In genomic region chr12:81209808-81210225, GRCh38 we compare ENCODE assay signal across 8 cellular contexts.
A peak's percentile ranks its signal among the peaks of the same experiment; 100 is the strongest.
DNase-seq lines count a peak whose midpoint lies in the region; ATAC-seq and TF ChIP-seq lines count a peak whose summit lies in the region.
"Not testable (repeated sequence)": the region's sequence is repeated elsewhere in the genome, so short reads cannot be mapped to it uniquely, and the experiment has no call there.

No MANE protein-coding gene starts in this region.

- not testable (repeated sequence) for H3K36me3 ChIP-seq in mammary epithelial cell (ENCODE audit: insufficient read depth, low read length); liver (ENCODE audit: control insufficient read depth in 4 of 4, insufficient read depth in 3 of 4, low read depth in 1 of 4, low read length in 3 of 4)

- not testable (repeated sequence) for BruUV-seq in Calu3 (replicated peaks; lab: Mats Ljungman, UMichigan); mammary epithelial cell (replicated peaks; lab: Mats Ljungman, UMichigan)

- not testable (repeated sequence) for H3K9ac ChIP-seq in mammary epithelial cell (ENCODE audit: insufficient read depth, low read length); liver (ENCODE audit: low read depth in 1 of 2, low read length in 2 of 2)

- not testable (repeated sequence) for H3K27me3 Mint-ChIP-seq in Calu3 (ENCODE audit: unreplicated experiment); HFFc6 (ENCODE audit: insufficient read depth)

- not testable (repeated sequence) for TF ChIP-seq RAD21 in liver (IDR thresholded peaks at IDR 0.05)

- not testable (repeated sequence) for H4K20me1 ChIP-seq in mammary epithelial cell (ENCODE audit: insufficient read depth, low read length)

- peak; percentile 92 for ATAC-seq in foreskin keratinocyte

- H2AFZ ChIP-seq in mammary epithelial cell (ENCODE audit: low read depth, low read length) = not testable (repeated sequence)

- H3K79me2 ChIP-seq in mammary epithelial cell (ENCODE audit: insufficient read depth, low read length) = not testable (repeated sequence)

- not testable (repeated sequence) for H3K27ac ChIP-seq in mammary epithelial cell (ENCODE audit: insufficient read depth, low read depth, low read length); foreskin keratinocyte; liver (ENCODE audit: low read depth in 1 of 2, low read length in 2 of 2)

- H3K27ac Mint-ChIP-seq in Calu3 (ENCODE audit: unreplicated experiment); HFFc6: not testable (repeated sequence)

- not testable (repeated sequence) for H3K4me3 Mint-ChIP-seq in Calu3 (ENCODE audit: low read depth, unreplicated experiment); HFFc6

- H3K4me3 ChIP-seq in mammary epithelial cell (replicated peaks in 1 of 3; ENCODE audit: insufficient read depth in 1 of 3, low read depth in 2 of 3, low read length in 3 of 3); liver (ENCODE audit: low read depth in 1 of 3, low read length in 3 of 3): not testable (repeated sequence)

- CTCF ChIA-PET in Calu3 (lab: Charles Lee); mammary epithelial cell (lab: Charles Lee; ENCODE audit: low non-redundant PET): not testable (repeated sequence)

- not testable (repeated sequence) for H3K36me3 Mint-ChIP-seq in Calu3 (ENCODE audit: insufficient read depth, unreplicated experiment); HFFc6 (ENCODE audit: low read depth)

- in situ Hi-C loops in mammary epithelial cell (cut with MboI; ENCODE audit: low sequenced_read_pairs in 2 of 2) = not testable (repeated sequence)

- dilution Hi-C loops in mammary epithelial cell (cut with HindIII; ENCODE audit: low sequenced_read_pairs) = not testable (repeated sequence)

- not testable (repeated sequence) for H3K4me1 ChIP-seq in mammary epithelial cell (ENCODE audit: insufficient read depth, low read length); foreskin keratinocyte; liver (ENCODE audit: control insufficient read depth in 4 of 4, insufficient read depth in 4 of 4, low read length in 3 of 4)

- not testable (repeated sequence) for H3K27me3 ChIP-seq in mammary epithelial cell (ENCODE audit: insufficient read depth, low read length); foreskin keratinocyte; liver (ENCODE audit: control insufficient read depth in 4 of 4, insufficient read depth in 4 of 4, low read length in 3 of 4)

- DNase-seq in Calu3 (peak; percentile 14), HFFc6 (peak; percentile 38), NCI-H2081 treated with DMSO at 0.1 percent for 48 hours (lab: John Stamatoyannopoulos, UW) (peak; percentile 76), SHP77 (lab: John Stamatoyannopoulos, UW) (peak; percentile 63 to 65), mammary epithelial cell (peak; percentile 65), foreskin keratinocyte (peak; percentile 35 to 68), smooth muscle cell of the brain vasculature (ENCODE audit: low read depth, low spot score) (peak; percentile 12)

- WGBS in mammary epithelial cell (ENCODE audit: low coverage, missing lambda C conversion rate) = 88% methylated on average over 2 of the region's 2 CpGs
- WGBS in liver = 89% methylated on average over 2 of the region's 2 CpGs

- not testable (repeated sequence) for TF ChIP-seq CTCF in Calu3 (IDR thresholded peaks at IDR 0.05; ENCODE audit: unreplicated experiment); HFFc6 (IDR thresholded peaks at IDR 0.05); mammary epithelial cell (conservative IDR thresholded peaks at IDR 0.05 in 1 of 2, IDR thresholded peaks at IDR 0.05 in 1 of 2; ENCODE audit: extremely low read depth in 1 of 2, insufficient read depth in 1 of 2, low read depth in 1 of 2, low read length in 2 of 2); foreskin keratinocyte (conservative IDR thresholded peaks at IDR 0.05); liver (IDR thresholded peaks at IDR 0.05; ENCODE audit: low read depth, low read length, missing input control)

- H3K9me3 Mint-ChIP-seq in Calu3 (ENCODE audit: low read depth, unreplicated experiment); HFFc6: not testable (repeated sequence)

- not testable (repeated sequence) for H3K4me1 Mint-ChIP-seq in Calu3 (ENCODE audit: low read depth, unreplicated experiment)
- H3K4me1 Mint-ChIP-seq in HFFc6 (ENCODE audit: low read depth) = peaks cover 17% of the 10 kb centered on the region; the same call in 1 of the 2 replicates

- H3K4me2 ChIP-seq in mammary epithelial cell (ENCODE audit: insufficient read depth, low read depth, low read length) = not testable (repeated sequence)

- intact Hi-C loops in Calu3 (cut with micrococcal nuclease; ENCODE audit: unreplicated experiment); mammary epithelial cell (cut with micrococcal nuclease): not testable (repeated sequence)

- H3K9me3 ChIP-seq in mammary epithelial cell (replicated peaks; ENCODE audit: insufficient read depth, low read length); liver (ENCODE audit: control insufficient read depth in 4 of 4, low read length in 3 of 4): not testable (repeated sequence)

TF ChIP-seq in liver, 16 proteins besides CTCF, POLR2A, EP300 and RAD21:
- peak in 1 of 2 donors; percentile 28 for TF ChIP-seq GABPA (IDR thresholded peaks at IDR 0.05 in 1 of 2, conservative IDR thresholded peaks at IDR 0.05 in 1 of 2)
- peak; percentile 26 to 51 for TF ChIP-seq RXRA (IDR thresholded peaks at IDR 0.05)
- TF ChIP-seq YY1 (IDR thresholded peaks at IDR 0.05) = peak; percentile 53
- TF ChIP-seq HNF4A (conservative IDR thresholded peaks at IDR 0.05) = peak; percentile 21 to 33

Comparison
In these comparisons a context has a peak if more than half of its experiments do, and no peak if none do; other contexts are left out.
1. DNase-seq: peak in every context shown above with its lines; median percentile 76 in NCI-H2081 treated with DMSO at 0.1 percent for 48 hours; 65 in mammary epithelial cell; 64 in SHP77; 52 in foreskin keratinocyte; 38 in HFFc6; 14 in Calu3; 12 in smooth muscle cell of the brain vasculature.